ENCODE assay signal across 20 cellular contexts in genomic region chr2:211875488-211875887, GRCh38.
"Had no signal": no experiment of that assay in that cellular context is flagged by ENCODE, and none has a peak within 500 bp of the region (broad histone marks: within the 10 kb centered on the region; RNA-seq: fewer than 3 reads in every experiment).

No MANE protein-coding gene starts in this region.

- H3K9me3 Mint-ChIP-seq: activated B cell treated with CpG ODN at 0.5 μM for 24 hours; activated CD4-positive, alpha-beta T cell treated with anti-CD3 and anti-CD28 coated beads, Interleukin-2, amount 10 ng/mL, durations not matched to agents 24 days and 14 days; activated naive CD4-positive, alpha-beta T cell treated with anti-CD3 and anti-CD28 coated beads for 36 hours; activated T-cell treated with anti-CD3 and anti-CD28 coated beads, Interleukin-2, amount 50 U/mL, for 4 hours had no signal

- DNase-seq: activated B cell treated with CpG ODN at 0.5 μM for 24 hours; activated CD4-positive, alpha-beta T cell treated with anti-CD3 and anti-CD28 coated beads for 1 hour; activated CD4-positive, alpha-beta T cell treated with anti-CD3 and anti-CD28 coated beads, Interleukin-2, amount 10 ng/mL, durations not matched to agents 24 days and 14 days; activated CD4-positive, alpha-beta T cell treated with anti-CD3 and anti-CD28 coated beads, Interleukin-2, amount 50 U/mL, for 48 hours; activated gamma-delta T cell; activated naive CD4-positive, alpha-beta T cell treated with anti-CD3 and anti-CD28 coated beads for 36 hours; activated T-cell treated with anti-CD3 and anti-CD28 coated beads, Interleukin-2, amount 50 U/mL, for 4 hours; aorta; KG1; NCI-H1048; NCI-H146; NCI-H187 treated with DMSO at 0.1 percent for 48 hours; NCI-H2081 treated with DMSO at 0.1 percent for 48 hours; NCI-H446; NCI-H524; SHP77 treated with DMSO at 0.1 percent for 48 hours; T-helper 17 cell; T-helper 9 cell had no signal

- H3K27me3 Mint-ChIP-seq: activated B cell treated with CpG ODN at 0.5 μM for 24 hours; activated CD4-positive, alpha-beta T cell treated with anti-CD3 and anti-CD28 coated beads, Interleukin-2, amount 10 ng/mL, durations not matched to agents 24 days and 14 days; activated naive CD8-positive, alpha-beta T cell; central memory CD8-positive, alpha-beta T cell; T-helper 17 cell had no signal

- H3K4me1 Mint-ChIP-seq: activated B cell treated with CpG ODN at 0.5 μM for 24 hours; activated CD4-positive, alpha-beta T cell treated with anti-CD3 and anti-CD28 coated beads, Interleukin-2, amount 10 ng/mL, durations not matched to agents 24 days and 14 days; central memory CD8-positive, alpha-beta T cell; T-helper 17 cell had no signal

- H3K4me3 Mint-ChIP-seq: activated B cell treated with CpG ODN at 0.5 μM for 24 hours; activated CD4-positive, alpha-beta T cell treated with anti-CD3 and anti-CD28 coated beads, Interleukin-2, amount 10 ng/mL, durations not matched to agents 24 days and 14 days; activated naive CD4-positive, alpha-beta T cell treated with anti-CD3 and anti-CD28 coated beads for 36 hours; activated naive CD8-positive, alpha-beta T cell; activated T-cell treated with anti-CD3 and anti-CD28 coated beads, Interleukin-2, amount 50 U/mL, for 4 hours; central memory CD8-positive, alpha-beta T cell; T-helper 17 cell had no signal

- H3K36me3 Mint-ChIP-seq: activated naive CD8-positive, alpha-beta T cell had no signal

- ATAC-seq: activated T-cell treated with anti-CD3 and anti-CD28 coated beads, Interleukin-2, amount 50 U/mL, for 4 hours; T-helper 17 cell had no signal

- H3K27ac Mint-ChIP-seq: activated B cell treated with CpG ODN at 0.5 μM for 24 hours; activated CD4-positive, alpha-beta T cell treated with anti-CD3 and anti-CD28 coated beads, Interleukin-2, amount 10 ng/mL, durations not matched to agents 24 days and 14 days; activated naive CD4-positive, alpha-beta T cell treated with anti-CD3 and anti-CD28 coated beads for 36 hours; activated naive CD8-positive, alpha-beta T cell; T-helper 17 cell had no signal
